10 cellular contexts compared by ENCODE assay signal in the genomic region with DNA sequence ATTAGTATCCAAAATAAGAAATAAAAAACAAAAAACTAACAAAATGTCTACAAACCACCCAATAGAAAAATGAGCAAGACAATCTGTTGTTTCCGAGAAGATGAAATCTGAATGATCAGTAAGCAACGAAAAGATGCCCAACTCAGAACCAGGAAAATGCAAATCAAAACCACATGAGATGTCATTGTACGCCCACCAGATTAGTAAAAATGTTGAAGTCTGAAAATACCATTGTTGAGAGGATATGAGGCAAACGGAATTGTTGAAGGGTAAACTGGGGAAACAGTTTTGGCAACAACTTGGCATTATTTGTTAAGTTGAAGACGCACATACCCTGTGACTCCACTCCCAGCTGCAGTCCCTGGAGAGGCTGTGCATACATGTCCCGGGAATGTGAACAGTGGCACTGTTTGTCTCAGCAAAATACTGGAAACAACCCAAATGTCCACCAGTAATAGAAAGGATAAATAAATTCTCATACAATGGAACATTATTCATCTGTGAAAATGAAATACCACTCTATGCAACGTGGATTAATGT. TPM values are rescaled to one million over a fixed set of nuclear protein-coding genes. Genes with fewer than 3 reads are reported as not detected.
DNase-seq lines count a peak whose midpoint lies in the region; ATAC-seq and TF ChIP-seq lines count a peak whose summit lies in the region.
"Had no signal": no experiment of that assay in that cellular context is flagged by ENCODE, and none has a peak within 500 bp of the region (broad histone marks: within the 10 kb centered on the region; RNA-seq: fewer than 3 reads in every experiment).

No MANE protein-coding gene starts in this region.

- no peak overlapping the region for H3K4me3 ChIP-seq in CD8-positive, alpha-beta T cell (ENCODE audit: low read depth, low read length)
- no peak overlapping the region for H3K4me3 ChIP-seq in effector memory CD4-positive, alpha-beta T cell (ENCODE audit: insufficient read depth, low read depth, low read length, poor library complexity, severe bottlenecking)

- H3K27me3 Mint-ChIP-seq in CD8-positive, alpha-beta T cell (ENCODE audit: low read depth) = no peaks in the 10 kb centered on the region
- H3K27me3 Mint-ChIP-seq in neural crest cell (ENCODE audit: low read depth) = no peaks in the 10 kb centered on the region

- in situ Hi-C loops in SK-MEL-5 (cut with HindIII; ENCODE audit: low pct_unique_long_range_greater_than_20kb, low sequenced_read_pairs) = no loop called here
- in situ Hi-C loops in KBM-7 (cut with MboI; ENCODE audit: low pct_unique_long_range_greater_than_20kb, low sequenced_read_pairs) = no loop called here

- no peaks in the 10 kb centered on the region for H3K9me3 Mint-ChIP-seq in CD8-positive, alpha-beta T cell
- H3K9me3 Mint-ChIP-seq in neural crest cell = no peaks in the 10 kb centered on the region

- H3K4me1 Mint-ChIP-seq in CD8-positive, alpha-beta T cell (ENCODE audit: low read depth) = peaks cover 50% of the 10 kb centered on the region
- peaks cover 35% of the 10 kb centered on the region for H3K4me1 Mint-ChIP-seq in neural crest cell

- peaks cover 35% of the 10 kb centered on the region for H3K4me1 ChIP-seq in CD8-positive, alpha-beta T cell (ENCODE audit: insufficient read depth, low read length)
- peaks cover 25% of the 10 kb centered on the region for H3K4me1 ChIP-seq in effector memory CD4-positive, alpha-beta T cell (ENCODE audit: control insufficient read depth, insufficient read depth, low read length, poor library complexity, severe bottlenecking)

- TF ChIP-seq CTCF in CD8-positive, alpha-beta T cell (IDR thresholded peaks at IDR 0.05) = no peak
- no peak for TF ChIP-seq CTCF in neural crest cell (conservative IDR thresholded peaks at IDR 0.05)

- H3K27ac ChIP-seq in CD8-positive, alpha-beta T cell (ENCODE audit: low read depth, low read length) = no peak overlapping the region
- peak overlapping the region; percentile 52 for H3K27ac ChIP-seq in effector memory CD4-positive, alpha-beta T cell (ENCODE audit: insufficient read depth, low read length, poor library complexity, severe bottlenecking)

- H3K4me3 Mint-ChIP-seq in CD8-positive, alpha-beta T cell = peak overlapping the region; percentile 72
- H3K4me3 Mint-ChIP-seq in neural crest cell = no peak overlapping the region

- no peak for DNase-seq in CD8-positive, alpha-beta T cell
- DNase-seq in SK-MEL-5 (ENCODE audit: low read depth, low spot score) (peak; percentile 99), neural crest cell (ENCODE audit: low read depth, low spot score) (no peak), HT-29 (ENCODE audit: low spot score) (no peak), NCI-H2196 treated with DMSO at 0.1 percent for 48 hours (lab: John Stamatoyannopoulos, UW; ENCODE audit: unreplicated experiment) (no peak), KBM-7 (no peak)
- DNase-seq in effector memory CD4-positive, alpha-beta T cell = no peak
- DNase-seq: glutamatergic neuron had no signal

- no peaks in the 10 kb centered on the region for H3K9me3 ChIP-seq in CD8-positive, alpha-beta T cell (ENCODE audit: low read length)
- no peaks in the 10 kb centered on the region for H3K9me3 ChIP-seq in effector memory CD4-positive, alpha-beta T cell (ENCODE audit: control insufficient read depth, low read length)

- no peaks in the 10 kb centered on the region for H3K36me3 ChIP-seq in CD8-positive, alpha-beta T cell (ENCODE audit: insufficient read depth, low read length)
- peaks cover 5% of the 10 kb centered on the region for H3K36me3 ChIP-seq in effector memory CD4-positive, alpha-beta T cell (ENCODE audit: control insufficient read depth, insufficient read depth, low read length)

- intact Hi-C loops in CD8-positive, alpha-beta T cell (cut with DNase I, micrococcal nuclease) = no loop called here

- H3K27ac Mint-ChIP-seq in CD8-positive, alpha-beta T cell = peak overlapping the region; percentile 89
- H3K27ac Mint-ChIP-seq in neural crest cell (ENCODE audit: unreplicated experiment) = peak overlapping the region; percentile 22

- CTCF ChIA-PET in CD8-positive, alpha-beta T cell (lab: Charles Lee) = no interaction called here

- no peaks in the 10 kb centered on the region for H3K27me3 ChIP-seq in CD8-positive, alpha-beta T cell (ENCODE audit: insufficient read depth, low read length)
- H3K27me3 ChIP-seq in effector memory CD4-positive, alpha-beta T cell (replicated peaks; ENCODE audit: control insufficient read depth, insufficient read depth, low read length, poor library complexity, severe bottlenecking) = no peaks in the 10 kb centered on the region

- H3K36me3 Mint-ChIP-seq in CD8-positive, alpha-beta T cell = peaks cover 56% of the 10 kb centered on the region
- peaks cover 28% of the 10 kb centered on the region for H3K36me3 Mint-ChIP-seq in neural crest cell (ENCODE audit: low read depth)

- POLR2A ChIA-PET in CD8-positive, alpha-beta T cell (lab: Charles Lee) = no interaction called here

- peak; percentile 14 for ATAC-seq in CD8-positive, alpha-beta T cell
- ATAC-seq in HG03469 (IDR thresholded peaks at IDR 0.05; ENCODE audit: unreplicated experiment) = no peak

RNA-seq across cellular contexts. Expression of gene ZBTB17, which starts 10.6 kb away (rescaled TPM):
- total RNA-seq in CD8-positive, alpha-beta T cell = 100 to 1,000 TPM; 106 to 115 TPM
- total RNA-seq in SK-MEL-5 (2014; rRNA removed; shearing (Covaris generic)) = 30.6 and 35.5 TPM in 2 replicates
- polyA plus RNA-seq in SK-MEL-5 (2015; cell fraction: cytosol; rRNA removed) = 34.0 and 37.9 TPM in 2 replicates
- polyA plus RNA-seq in SK-MEL-5 (2015; cell fraction: nucleus; rRNA removed) = 165 and 166 TPM in 2 replicates
- 46.1 and 51.5 TPM in 2 replicates for total RNA-seq in neural crest cell
- total RNA-seq in HT-29 (2014; rRNA removed; shearing (Covaris generic)) = 44.1 and 45.5 TPM in 2 replicates

RNA-seq across cellular contexts. Expression of gene SRARP, which starts 38.7 kb away (rescaled TPM):
- total RNA-seq in CD8-positive, alpha-beta T cell = not detected
- total RNA-seq in SK-MEL-5 (2014; rRNA removed; shearing (Covaris generic)) = not detected in 2 replicates
- not detected in 2 replicates for polyA plus RNA-seq in SK-MEL-5 (2015; cell fraction: cytosol; rRNA removed)
- not detected in 2 replicates for polyA plus RNA-seq in SK-MEL-5 (2015; cell fraction: nucleus; rRNA removed)
- not detected in 2 replicates for total RNA-seq in neural crest cell
- not detected in 2 replicates for total RNA-seq in HT-29 (2014; rRNA removed; shearing (Covaris generic))
- total RNA-seq: T-helper 1 cell treated with Interleukin-12 subunit alpha and Interleukin-12 subunit beta and Interleukin-4 antibody, amounts not matched to agents 30 ng/mL and 1 ng/mL, for 36 hours had no signal

RNA-seq across cellular contexts. Expression of gene HSPB7, which starts 52.5 kb away (rescaled TPM):
- not detected for total RNA-seq in CD8-positive, alpha-beta T cell
- total RNA-seq in SK-MEL-5 (2014; rRNA removed; shearing (Covaris generic)) = 0.66 TPM in 1 of 2 replicates, not detected in the other
- polyA plus RNA-seq in SK-MEL-5 (2015; cell fraction: cytosol; rRNA removed) = 0.29 and 1.4 TPM in 2 replicates
- 0.07 TPM in 1 of 2 replicates, not detected in the other for polyA plus RNA-seq in SK-MEL-5 (2015; cell fraction: nucleus; rRNA removed)
- not detected in 2 replicates for total RNA-seq in neural crest cell
- not detected in 2 replicates for total RNA-seq in HT-29 (2014; rRNA removed; shearing (Covaris generic))
- total RNA-seq: T-helper 1 cell treated with Interleukin-12 subunit alpha and Interleukin-12 subunit beta and Interleukin-4 antibody, amounts not matched to agents 30 ng/mL and 1 ng/mL, for 36 hours had no signal

RNA-seq across cellular contexts. Expression of gene CLCNKA, which starts 56.5 kb away (rescaled TPM):
- not detected for total RNA-seq in CD8-positive, alpha-beta T cell
- not detected in 2 replicates for total RNA-seq in SK-MEL-5 (2014; rRNA removed; shearing (Covaris generic))
- not detected in 2 replicates for polyA plus RNA-seq in SK-MEL-5 (2015; cell fraction: cytosol; rRNA removed)
- 0.28 TPM in 1 of 2 replicates, not detected in the other for polyA plus RNA-seq in SK-MEL-5 (2015; cell fraction: nucleus; rRNA removed)
- not detected in 2 replicates for total RNA-seq in neural crest cell
- not detected in 2 replicates for total RNA-seq in HT-29 (2014; rRNA removed; shearing (Covaris generic))
- total RNA-seq: T-helper 1 cell treated with Interleukin-12 subunit alpha and Interleukin-12 subunit beta and Interleukin-4 antibody, amounts not matched to agents 30 ng/mL and 1 ng/mL, for 36 hours had no signal
